Comparison of ENCODE assay signal across 15 cellular contexts in genomic region chr9:87676976-87677775, GRCh38. TPM values are rescaled to one million over a fixed set of nuclear protein-coding genes. Genes with fewer than 3 reads are reported as not detected.
DNase-seq lines count a peak whose midpoint lies in the region; ATAC-seq and TF ChIP-seq lines count a peak whose summit lies in the region.
"Had no signal": no experiment of that assay in that cellular context is flagged by ENCODE, and none has a peak within 500 bp of the region (broad histone marks: within the 10 kb centered on the region; RNA-seq: fewer than 3 reads in every experiment).

No MANE protein-coding gene starts in this region.

- no peak overlapping the region for H3K27ac ChIP-seq in SJCRH30
- H3K27ac ChIP-seq: A549 had no signal

- ATAC-seq in HG03354 (IDR thresholded peaks at IDR 0.05; ENCODE audit: poor library complexity, severe bottlenecking, unreplicated experiment): no peak
- ATAC-seq in HG03521 (IDR thresholded peaks at IDR 0.05; ENCODE audit: unreplicated experiment): no peak

- H3K4me1 ChIP-seq in SJCRH30: no peaks in the 10 kb centered on the region

- H3K9me3 ChIP-seq in SJCRH30 (replicated peaks): no peaks in the 10 kb centered on the region
- H3K9me3 ChIP-seq: A549 had no signal

- no peaks in the 10 kb centered on the region for H3K27me3 ChIP-seq in SJCRH30

- peaks cover 7% of the 10 kb centered on the region; the same call in 1 of the 2 replicates for H3K36me3 ChIP-seq in SJCRH30

- H3K4me3 ChIP-seq in fibroblast of pulmonary artery (replicated peaks; ENCODE audit: low read depth, low read length) (no peak overlapping the region), SJCRH30 (no peak overlapping the region)
- H3K4me3 ChIP-seq: A549, smooth muscle cell had no signal

- no peak for TF ChIP-seq CTCF in fibroblast of pulmonary artery (IDR thresholded peaks at IDR 0.05; ENCODE audit: low read length, missing control alignments)

- DNase-seq in activated CD8-positive, alpha-beta memory T cell treated with anti-CD3 and anti-CD28 coated beads for 24 hours: peak; percentile 40
- DNase-seq in activated CD8-positive, alpha-beta memory T cell treated with anti-CD3 and anti-CD28 coated beads, Interleukin-2, amount 50 U/mL, for 4 hours: no peak
- DNase-seq in fibroblast of pulmonary artery (ENCODE audit: low read depth) (peak; percentile 82), mesenteric fat pad (ENCODE audit: low spot score) (peak; percentile 82), SJCRH30 (no peak), NOMO-1 treated with dmso at 0.1 percent for 144 hours (lab: John Stamatoyannopoulos, UW; ENCODE audit: unreplicated experiment) (no peak)
- DNase-seq: activated CD4-positive, alpha-beta T cell treated with anti-CD3 and anti-CD28 coated beads, Interleukin-2, amount 10 ng/mL, durations not matched to agents 24 days and 14 days; effector CD8-positive, alpha-beta T cell; NCI-H1417 treated with DMSO at 0.1 percent for 48 hours; nephron progenitor cell; OCI-M1 had no signal

RNA-seq across cellular contexts. Expression of gene CTSL, which starts 48.7 kb away (rescaled TPM):
- total RNA-seq in mesenteric fat pad: 729 TPM
- 31.1 and 32.2 TPM in 2 replicates for total RNA-seq in SJCRH30 (2014; rRNA removed; shearing (Covaris generic))

Comparison
In these comparisons a context has a peak if more than half of its experiments do, and no peak if none do; other contexts are left out.
1. DNase-seq: peak in activated CD8-positive, alpha-beta memory T cell treated with anti-CD3 and anti-CD28 coated beads for 24 hours (single experiment), fibroblast of pulmonary artery (single experiment) and mesenteric fat pad (single experiment); none in activated CD8-positive, alpha-beta memory T cell treated with anti-CD3 and anti-CD28 coated beads, Interleukin-2, amount 50 U/mL, for 4 hours (single experiment), SJCRH30 (0 of 2) and NOMO-1 treated with dmso at 0.1 percent for 144 hours (single experiment).
2. RNA of gene CTSL, which starts 48.7 kb away (total RNA-seq): 729 TPM in mesenteric fat pad (single experiment); 31.1 to 32.2 TPM in SJCRH30; every median in the first group is over 10 times any median in the second.